In the genomic region with DNA sequence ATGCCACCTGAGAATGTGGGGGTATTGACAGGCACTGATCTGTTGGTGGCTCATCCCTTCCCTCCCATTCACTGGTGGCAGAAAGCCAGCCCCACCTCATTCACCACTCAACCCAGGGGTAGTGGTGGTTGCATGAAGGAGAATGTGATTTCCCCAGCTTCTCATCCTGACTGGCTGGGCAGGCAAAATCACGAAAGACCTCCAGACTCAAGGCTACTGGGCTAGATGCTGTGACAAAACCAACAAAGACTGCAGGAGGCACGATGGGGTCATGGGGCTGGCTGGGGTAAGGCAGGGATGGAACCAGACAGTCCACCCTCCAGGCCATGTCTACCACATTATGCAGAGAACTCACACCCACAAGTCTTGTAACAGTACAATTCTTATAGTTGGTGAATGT, we compare ENCODE assay signal across 8 cellular contexts. TPM values are rescaled to one million over a fixed set of nuclear protein-coding genes. Genes with fewer than 3 reads are reported as not detected.
DNase-seq lines count a peak whose midpoint lies in the region; ATAC-seq and TF ChIP-seq lines count a peak whose summit lies in the region.

No MANE protein-coding gene starts in this region.

- peak; percentile 35 to 49 for ATAC-seq in activated T-cell treated with anti-CD3 and anti-CD28 coated beads, Interleukin-2, amount 50 U/mL, for 72 hours (replicated peaks in 1 of 2)
- ATAC-seq in HG03159 (IDR thresholded peaks at IDR 0.05; ENCODE audit: unreplicated experiment), result peak; percentile 24
- peak; percentile 31 to 41 for ATAC-seq in natural killer cell treated with Interleukin-12 subunit alpha and Interleukin-12 subunit beta and Interleukin-15 and Interleukin-18, amount 100 ng/mL, for 72 hours

- H3K36me3 Mint-ChIP-seq in activated T-cell treated with anti-CD3 and anti-CD28 coated beads, Interleukin-2, amount 50 U/mL, for 72 hours (ENCODE audit: insufficient read depth in 2 of 2), result no peaks in the 10 kb centered on the region
- H3K36me3 Mint-ChIP-seq in brain, result peaks cover 32% of the 10 kb centered on the region
- H3K36me3 Mint-ChIP-seq in natural killer cell treated with Interleukin-12 subunit alpha and Interleukin-12 subunit beta and Interleukin-15 and Interleukin-18, amount 100 ng/mL, for 72 hours, result no peaks in the 10 kb centered on the region

- peaks cover 6% of the 10 kb centered on the region for H3K27me3 Mint-ChIP-seq in activated T-cell treated with anti-CD3 and anti-CD28 coated beads, Interleukin-2, amount 50 U/mL, for 72 hours (ENCODE audit: low read depth)
- no peaks in the 10 kb centered on the region for H3K27me3 Mint-ChIP-seq in brain
- H3K27me3 Mint-ChIP-seq in natural killer cell treated with Interleukin-12 subunit alpha and Interleukin-12 subunit beta and Interleukin-15 and Interleukin-18, amount 100 ng/mL, for 72 hours, result peaks cover 4 to 6% of the 10 kb centered on the region in 2 donors

- no peak overlapping the region for H3K27ac Mint-ChIP-seq in activated T-cell treated with anti-CD3 and anti-CD28 coated beads, Interleukin-2, amount 50 U/mL, for 72 hours
- H3K27ac Mint-ChIP-seq in brain, result peak overlapping the region; percentile 93 to 99 (median 97)
- H3K27ac Mint-ChIP-seq in natural killer cell treated with Interleukin-12 subunit alpha and Interleukin-12 subunit beta and Interleukin-15 and Interleukin-18, amount 100 ng/mL, for 72 hours, result peak overlapping the region; percentile 46 to 71

- H3K4me1 Mint-ChIP-seq in activated T-cell treated with anti-CD3 and anti-CD28 coated beads, Interleukin-2, amount 50 U/mL, for 72 hours (ENCODE audit: low read depth), result peaks cover 20% of the 10 kb centered on the region
- peaks cover 64% of the 10 kb centered on the region for H3K4me1 Mint-ChIP-seq in brain
- H3K4me1 Mint-ChIP-seq in natural killer cell treated with Interleukin-12 subunit alpha and Interleukin-12 subunit beta and Interleukin-15 and Interleukin-18, amount 100 ng/mL, for 72 hours (ENCODE audit: low read depth in 2 of 2), result peaks cover 9 to 10% of the 10 kb centered on the region in 2 donors

- no peak for TF ChIP-seq CTCF in brain (conservative IDR thresholded peaks at IDR 0.05)

- H3K9me3 Mint-ChIP-seq in activated T-cell treated with anti-CD3 and anti-CD28 coated beads, Interleukin-2, amount 50 U/mL, for 72 hours, result no peaks in the 10 kb centered on the region
- H3K9me3 Mint-ChIP-seq in brain, result peaks cover 0 to 2% (median 0%) of the 10 kb centered on the region in 5 experiments
- no peaks in the 10 kb centered on the region for H3K9me3 Mint-ChIP-seq in natural killer cell treated with Interleukin-12 subunit alpha and Interleukin-12 subunit beta and Interleukin-15 and Interleukin-18, amount 100 ng/mL, for 72 hours

- no peak for DNase-seq in activated T-cell treated with anti-CD3 and anti-CD28 coated beads, Interleukin-2, amount 50 U/mL, for 72 hours
- no peak for DNase-seq in activated T-cell treated with anti-CD3 and anti-CD28 coated beads, Interleukin-2, amount 50 U/mL, for 1 hour
- no peak for DNase-seq in natural killer cell treated with Interleukin-12 subunit alpha and Interleukin-12 subunit beta and Interleukin-15 and Interleukin-18, amount 100 ng/mL, for 72 hours (ENCODE audit: low spot score)
- no peak for DNase-seq in HPDE6-E6E7 (ENCODE audit: extremely low spot score)
- DNase-seq in SIG-M5 treated with dmso at 0.1 percent for 504 hours (lab: John Stamatoyannopoulos, UW; ENCODE audit: unreplicated experiment), result no peak
- no peak for DNase-seq in cortex of kidney (lab: John Stamatoyannopoulos, UW)

- H3K4me3 Mint-ChIP-seq in activated T-cell treated with anti-CD3 and anti-CD28 coated beads, Interleukin-2, amount 50 U/mL, for 72 hours, result peak overlapping the region; percentile 81 to 93
- peak overlapping the region; percentile 74 to 83 (median 77) for H3K4me3 Mint-ChIP-seq in brain
- H3K4me3 Mint-ChIP-seq in natural killer cell treated with Interleukin-12 subunit alpha and Interleukin-12 subunit beta and Interleukin-15 and Interleukin-18, amount 100 ng/mL, for 72 hours, result peak overlapping the region; percentile 93

RNA-seq across cellular contexts. Expression of a gene that starts 33.9 kb away (rescaled TPM):
- 1 to 10 TPM; 1.3 to 1.7 TPM for total RNA-seq in activated T-cell treated with anti-CD3 and anti-CD28 coated beads, Interleukin-2, amount 50 U/mL, for 72 hours
- 22.5 TPM for polyA plus RNA-seq in brain (ENCODE audit: insufficient read depth, low read depth, low replicate concordance)
- total RNA-seq in natural killer cell treated with Interleukin-12 subunit alpha and Interleukin-12 subunit beta and Interleukin-15 and Interleukin-18, amount 100 ng/mL, for 72 hours, result 1 to 10 TPM; 1.4 to 2.6 TPM
